Comparison of ENCODE assay signal across 15 cellular contexts in the genomic region with DNA sequence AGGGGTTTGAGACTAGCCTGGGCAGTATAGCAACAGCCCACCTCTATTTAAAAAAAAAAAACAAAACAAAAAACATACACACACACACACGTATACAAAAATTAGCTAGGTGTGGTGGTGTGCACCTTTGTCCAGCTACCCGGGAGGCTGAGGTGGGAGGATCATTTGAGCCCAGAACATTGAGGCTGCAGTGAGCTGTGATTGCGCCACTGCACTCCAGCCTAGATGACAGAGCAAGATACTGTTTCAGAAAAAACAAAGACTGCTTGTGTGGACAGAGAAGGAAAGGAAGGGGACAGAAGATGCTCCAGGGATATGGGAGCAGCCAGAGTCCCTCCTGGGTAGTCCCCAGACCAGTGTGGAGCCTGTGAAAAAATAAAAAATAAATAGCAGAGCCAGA. TPM values are rescaled to one million over a fixed set of nuclear protein-coding genes. Genes with fewer than 3 reads are reported as not detected.
DNase-seq lines count a peak whose midpoint lies in the region; ATAC-seq and TF ChIP-seq lines count a peak whose summit lies in the region.
"Had no signal": no experiment of that assay in that cellular context is flagged by ENCODE, and none has a peak within 500 bp of the region (broad histone marks: within the 10 kb centered on the region; RNA-seq: fewer than 3 reads in every experiment).

No MANE protein-coding gene starts in this region.

- H3K27me3 Mint-ChIP-seq in WTC11 (ENCODE audit: low read depth), result no peaks in the 10 kb centered on the region
- H3K27me3 Mint-ChIP-seq: CD4-positive, alpha-beta T cell had no signal

- peaks cover 30% of the 10 kb centered on the region for H3K4me1 Mint-ChIP-seq in WTC11

- no peak overlapping the region for H3K4me3 ChIP-seq in dorsolateral prefrontal cortex
- H3K4me3 ChIP-seq: GM23248, HAP-1 had no signal

- no peak overlapping the region for H3K4me3 Mint-ChIP-seq in WTC11
- H3K4me3 Mint-ChIP-seq: CD4-positive, alpha-beta T cell had no signal

- H3K36me3 Mint-ChIP-seq in WTC11, result peaks cover 50% of the 10 kb centered on the region

- TF ChIP-seq CTCF in dorsolateral prefrontal cortex (IDR thresholded peaks at IDR 0.05 in 54 of 56, conservative IDR thresholded peaks at IDR 0.05 in 2 of 56; ENCODE audit: low read depth in 1 of 56, partially characterized antibody in 56 of 56) (no peak), WTC11 (IDR thresholded peaks at IDR 0.05) (no peak)

- ATAC-seq in WTC11, result no peak

- DNase-seq in dorsolateral prefrontal cortex (no peak), pons (ENCODE audit: low spot score) (peak; percentile 42), NCI-H128 (lab: John Stamatoyannopoulos, UW; ENCODE audit: unreplicated experiment) (no peak), WTC11 (ENCODE audit: low spot score) (no peak), activated gamma-delta T cell (lab: John Stamatoyannopoulos, UW) (no peak), NCI-H1048 (lab: John Stamatoyannopoulos, UW) (no peak)
- DNase-seq: ACHN; Caco-2; CD4-positive, alpha-beta T cell; DMS79; GDM1; GM23248 had no signal

- no peak overlapping the region for H3K27ac Mint-ChIP-seq in WTC11
- H3K27ac Mint-ChIP-seq: CD4-positive, alpha-beta T cell had no signal

- H3K9me3 Mint-ChIP-seq in WTC11, result no peaks in the 10 kb centered on the region
- H3K9me3 Mint-ChIP-seq: CD4-positive, alpha-beta T cell had no signal

- intact Hi-C loops in dorsolateral prefrontal cortex (cut with DNase I), result loop anchor here in 1 of 2 donors (10.0 kb wide), 1 partner anchor 337 kb away; a partner anchor contains a TSS

- H3K27me3 ChIP-seq in dorsolateral prefrontal cortex, result no peaks in the 10 kb centered on the region

- H3K27ac ChIP-seq in angular gyrus (ENCODE audit: low read depth, low read length) (peak overlapping the region; percentile 62), dorsolateral prefrontal cortex (peak overlapping the region in 54 of 59 donors; percentile 28 to 99 (median 91))
- H3K27ac ChIP-seq: C4-2B, GM23248 had no signal

- CTCF ChIA-PET in WTC11 (lab: Charles Lee), result interaction anchor here (1.3 kb wide), 1 partner anchor 14 kb away, joined by 3 read pairs; no protein-coding TSS in a partner anchor

- POLR2A ChIA-PET in WTC11 (lab: Charles Lee), result no interaction called here

TF ChIP-seq in WTC11, 78 proteins besides CTCF, POLR2A, EP300 and RAD21 (continues in another document):
- TF ChIP-seq CBFB (CRISPR knock-in tag; IDR thresholded peaks at IDR 0.05; ENCODE audit: low read depth), result no peak
- TF ChIP-seq ZNF396 (CRISPR knock-in tag; IDR thresholded peaks at IDR 0.05; ENCODE audit: borderline replicate concordance), result no peak
- TF ChIP-seq ZNF121 (CRISPR knock-in tag; IDR thresholded peaks at IDR 0.05), result no peak
- no peak for TF ChIP-seq TEAD1 (CRISPR knock-in tag; IDR thresholded peaks at IDR 0.05)
- no peak for TF ChIP-seq SP1 (CRISPR knock-in tag; conservative IDR thresholded peaks at IDR 0.05)
- TF ChIP-seq, protein P1, sequence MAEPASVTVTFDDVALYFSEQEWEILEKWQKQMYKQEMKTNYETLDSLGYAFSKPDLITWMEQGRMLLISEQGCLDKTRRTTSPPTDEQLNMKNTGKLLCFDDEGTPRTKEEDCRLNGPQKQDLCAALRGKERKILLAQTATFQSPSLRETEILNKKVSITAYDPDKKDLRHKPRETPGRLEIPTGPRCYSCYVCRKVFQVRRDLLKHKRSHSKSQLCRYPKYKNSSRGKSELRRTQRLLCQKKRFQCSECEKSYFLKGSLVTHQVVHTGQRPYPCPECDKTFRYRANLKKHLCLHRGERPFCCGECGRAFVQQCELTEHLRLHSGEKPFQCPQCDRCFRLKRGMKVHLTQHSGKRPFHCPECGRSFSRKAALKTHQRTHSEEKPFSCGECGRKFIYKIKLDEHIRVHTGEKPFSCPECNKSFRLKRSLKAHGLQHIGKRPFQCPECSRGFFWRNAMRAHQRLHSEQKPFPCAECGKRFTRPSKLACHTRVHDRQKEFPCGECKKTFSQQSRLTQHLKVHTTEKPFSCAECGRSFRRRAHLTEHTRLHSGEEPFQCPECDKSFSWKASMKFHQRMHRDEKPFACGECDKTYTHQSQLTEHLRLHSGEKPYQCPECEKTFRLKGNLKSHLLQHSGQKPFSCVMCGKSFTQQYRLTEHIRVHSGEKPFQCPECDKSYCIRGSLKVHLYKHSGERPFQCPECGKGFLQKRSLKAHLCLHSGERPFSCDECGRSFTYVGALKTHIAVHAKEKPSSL (CRISPR knock-in tag; conservative IDR thresholded peaks at IDR 0.05), result no peak
- no peak for TF ChIP-seq PRRX2 (CRISPR knock-in tag; IDR thresholded peaks at IDR 0.05)
- TF ChIP-seq CREM (CRISPR knock-in tag; IDR thresholded peaks at IDR 0.05), result no peak
- no peak for TF ChIP-seq NR2C2 (CRISPR knock-in tag; IDR thresholded peaks at IDR 0.05)
- TF ChIP-seq, protein P2, sequence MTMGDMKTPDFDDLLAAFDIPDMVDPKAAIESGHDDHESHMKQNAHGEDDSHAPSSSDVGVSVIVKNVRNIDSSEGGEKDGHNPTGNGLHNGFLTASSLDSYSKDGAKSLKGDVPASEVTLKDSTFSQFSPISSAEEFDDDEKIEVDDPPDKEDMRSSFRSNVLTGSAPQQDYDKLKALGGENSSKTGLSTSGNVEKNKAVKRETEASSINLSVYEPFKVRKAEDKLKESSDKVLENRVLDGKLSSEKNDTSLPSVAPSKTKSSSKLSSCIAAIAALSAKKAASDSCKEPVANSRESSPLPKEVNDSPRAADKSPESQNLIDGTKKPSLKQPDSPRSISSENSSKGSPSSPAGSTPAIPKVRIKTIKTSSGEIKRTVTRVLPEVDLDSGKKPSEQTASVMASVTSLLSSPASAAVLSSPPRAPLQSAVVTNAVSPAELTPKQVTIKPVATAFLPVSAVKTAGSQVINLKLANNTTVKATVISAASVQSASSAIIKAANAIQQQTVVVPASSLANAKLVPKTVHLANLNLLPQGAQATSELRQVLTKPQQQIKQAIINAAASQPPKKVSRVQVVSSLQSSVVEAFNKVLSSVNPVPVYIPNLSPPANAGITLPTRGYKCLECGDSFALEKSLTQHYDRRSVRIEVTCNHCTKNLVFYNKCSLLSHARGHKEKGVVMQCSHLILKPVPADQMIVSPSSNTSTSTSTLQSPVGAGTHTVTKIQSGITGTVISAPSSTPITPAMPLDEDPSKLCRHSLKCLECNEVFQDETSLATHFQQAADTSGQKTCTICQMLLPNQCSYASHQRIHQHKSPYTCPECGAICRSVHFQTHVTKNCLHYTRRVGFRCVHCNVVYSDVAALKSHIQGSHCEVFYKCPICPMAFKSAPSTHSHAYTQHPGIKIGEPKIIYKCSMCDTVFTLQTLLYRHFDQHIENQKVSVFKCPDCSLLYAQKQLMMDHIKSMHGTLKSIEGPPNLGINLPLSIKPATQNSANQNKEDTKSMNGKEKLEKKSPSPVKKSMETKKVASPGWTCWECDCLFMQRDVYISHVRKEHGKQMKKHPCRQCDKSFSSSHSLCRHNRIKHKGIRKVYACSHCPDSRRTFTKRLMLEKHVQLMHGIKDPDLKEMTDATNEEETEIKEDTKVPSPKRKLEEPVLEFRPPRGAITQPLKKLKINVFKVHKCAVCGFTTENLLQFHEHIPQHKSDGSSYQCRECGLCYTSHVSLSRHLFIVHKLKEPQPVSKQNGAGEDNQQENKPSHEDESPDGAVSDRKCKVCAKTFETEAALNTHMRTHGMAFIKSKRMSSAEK (CRISPR knock-in tag; IDR thresholded peaks at IDR 0.05; ENCODE audit: borderline replicate concordance), result no peak
- TF ChIP-seq, protein P3, sequence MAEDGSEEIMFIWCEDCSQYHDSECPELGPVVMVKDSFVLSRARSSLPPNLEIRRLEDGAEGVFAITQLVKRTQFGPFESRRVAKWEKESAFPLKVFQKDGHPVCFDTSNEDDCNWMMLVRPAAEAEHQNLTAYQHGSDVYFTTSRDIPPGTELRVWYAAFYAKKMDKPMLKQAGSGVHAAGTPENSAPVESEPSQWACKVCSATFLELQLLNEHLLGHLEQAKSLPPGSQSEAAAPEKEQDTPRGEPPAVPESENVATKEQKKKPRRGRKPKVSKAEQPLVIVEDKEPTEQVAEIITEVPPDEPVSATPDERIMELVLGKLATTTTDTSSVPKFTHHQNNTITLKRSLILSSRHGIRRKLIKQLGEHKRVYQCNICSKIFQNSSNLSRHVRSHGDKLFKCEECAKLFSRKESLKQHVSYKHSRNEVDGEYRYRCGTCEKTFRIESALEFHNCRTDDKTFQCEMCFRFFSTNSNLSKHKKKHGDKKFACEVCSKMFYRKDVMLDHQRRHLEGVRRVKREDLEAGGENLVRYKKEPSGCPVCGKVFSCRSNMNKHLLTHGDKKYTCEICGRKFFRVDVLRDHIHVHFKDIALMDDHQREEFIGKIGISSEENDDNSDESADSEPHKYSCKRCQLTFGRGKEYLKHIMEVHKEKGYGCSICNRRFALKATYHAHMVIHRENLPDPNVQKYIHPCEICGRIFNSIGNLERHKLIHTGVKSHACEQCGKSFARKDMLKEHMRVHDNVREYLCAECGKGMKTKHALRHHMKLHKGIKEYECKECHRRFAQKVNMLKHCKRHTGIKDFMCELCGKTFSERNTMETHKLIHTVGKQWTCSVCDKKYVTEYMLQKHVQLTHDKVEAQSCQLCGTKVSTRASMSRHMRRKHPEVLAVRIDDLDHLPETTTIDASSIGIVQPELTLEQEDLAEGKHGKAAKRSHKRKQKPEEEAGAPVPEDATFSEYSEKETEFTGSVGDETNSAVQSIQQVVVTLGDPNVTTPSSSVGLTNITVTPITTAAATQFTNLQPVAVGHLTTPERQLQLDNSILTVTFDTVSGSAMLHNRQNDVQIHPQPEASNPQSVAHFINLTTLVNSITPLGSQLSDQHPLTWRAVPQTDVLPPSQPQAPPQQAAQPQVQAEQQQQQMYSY (CRISPR knock-in tag; IDR thresholded peaks at IDR 0.05), result no peak
- TF ChIP-seq ESRRA (CRISPR knock-in tag; IDR thresholded peaks at IDR 0.05; ENCODE audit: borderline replicate concordance), result no peak
- TF ChIP-seq NR1H2 (CRISPR knock-in tag; IDR thresholded peaks at IDR 0.05), result no peak
- TF ChIP-seq, protein P4, sequence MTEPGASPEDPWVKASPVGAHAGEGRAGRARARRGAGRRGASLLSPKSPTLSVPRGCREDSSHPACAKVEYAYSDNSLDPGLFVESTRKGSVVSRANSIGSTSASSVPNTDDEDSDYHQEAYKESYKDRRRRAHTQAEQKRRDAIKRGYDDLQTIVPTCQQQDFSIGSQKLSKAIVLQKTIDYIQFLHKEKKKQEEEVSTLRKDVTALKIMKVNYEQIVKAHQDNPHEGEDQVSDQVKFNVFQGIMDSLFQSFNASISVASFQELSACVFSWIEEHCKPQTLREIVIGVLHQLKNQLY (CRISPR knock-in tag; IDR thresholded peaks at IDR 0.05), result no peak

RNA-seq across cellular contexts. Expression of a gene that starts 12.9 kb away (rescaled TPM):
- total RNA-seq in dorsolateral prefrontal cortex (100 to 1,000 TPM; 151 to 285 (median 212) TPM), WTC11 (2021) (87.9 to 98.0 TPM (median 89.6 TPM) in 3 replicates)

RNA-seq across cellular contexts. Expression of a gene that starts 27.9 kb away (rescaled TPM):
- 10 to 100 TPM; 24.8 to 60.8 (median 39.0) TPM for total RNA-seq in dorsolateral prefrontal cortex
- 102 to 123 TPM (median 103 TPM) in 3 replicates for total RNA-seq in WTC11 (2021)

RNA-seq across cellular contexts. Expression of a gene that starts 58.3 kb away (rescaled TPM):
- total RNA-seq in dorsolateral prefrontal cortex (1 to 10 TPM in 112 of 120 experiments, under 1 TPM in 8; 0.15 to 7.3 (median 2.6) TPM), WTC11 (2021) (0.27 to 0.66 TPM (median 0.53 TPM) in 3 replicates)
- total RNA-seq: GM23248 had no signal
